ENCODE assay signal across 27 cellular contexts in the genomic region with DNA sequence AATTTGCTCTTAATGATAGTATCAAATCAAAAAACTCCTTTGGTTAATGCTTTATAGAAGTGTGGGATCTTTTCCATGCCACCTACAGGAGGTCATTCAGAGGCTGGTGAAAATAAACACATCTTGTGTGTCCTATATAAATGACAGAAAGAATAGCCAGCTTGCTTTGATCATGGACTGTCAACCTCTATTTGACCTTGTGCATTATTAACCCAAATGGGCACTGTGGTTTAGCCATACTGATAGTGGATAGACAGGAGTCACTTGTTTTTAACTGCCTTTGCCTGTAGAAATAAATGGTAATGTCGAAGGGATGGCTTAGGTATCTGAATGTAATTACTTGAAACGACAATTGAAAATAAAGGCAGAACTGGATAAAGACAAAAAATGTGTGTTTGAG.
"Had no signal": no experiment of that assay in that cellular context is flagged by ENCODE, and none has a peak within 500 bp of the region (broad histone marks: within the 10 kb centered on the region; RNA-seq: fewer than 3 reads in every experiment).

No MANE protein-coding gene starts in this region.

- H3K36me3 ChIP-seq: breast epithelium, pancreas had no signal

- H3K27ac Mint-ChIP-seq: activated CD4-positive, alpha-beta memory T cell treated with anti-CD3 and anti-CD28 coated beads, Interleukin-2, amount 10 ng/mL, durations not matched to agents 7 days and 5 days; activated CD4-positive, alpha-beta T cell treated with anti-CD3 and anti-CD28 coated beads, Interleukin-2, amount 10 ng/mL, durations not matched to agents 7 days and 5 days; activated T-cell treated with anti-CD3 and anti-CD28 coated beads, Interleukin-2, amount 50 U/mL, for 24 hours; activated T-helper 17 cell treated with anti-CD3 and anti-CD28 coated beads, Interleukin-2, amount 50 U/mL, for 72 hours; naive thymus-derived CD4-positive, alpha-beta T cell had no signal

- H3K9me3 ChIP-seq: breast epithelium, pancreas, psoas muscle, suprapubic skin, tibial artery had no signal

- H3K27me3 Mint-ChIP-seq: activated CD4-positive, alpha-beta memory T cell treated with anti-CD3 and anti-CD28 coated beads, Interleukin-2, amount 10 ng/mL, durations not matched to agents 7 days and 5 days; activated CD4-positive, alpha-beta T cell treated with anti-CD3 and anti-CD28 coated beads, Interleukin-2, amount 10 ng/mL, durations not matched to agents 7 days and 5 days; activated T-cell treated with anti-CD3 and anti-CD28 coated beads, Interleukin-2, amount 50 U/mL, for 24 hours; activated T-helper 17 cell treated with anti-CD3 and anti-CD28 coated beads, Interleukin-2, amount 50 U/mL, for 72 hours; naive thymus-derived CD4-positive, alpha-beta T cell had no signal

- H3K4me1 Mint-ChIP-seq: activated CD4-positive, alpha-beta memory T cell treated with anti-CD3 and anti-CD28 coated beads, Interleukin-2, amount 10 ng/mL, durations not matched to agents 7 days and 5 days; activated CD4-positive, alpha-beta T cell treated with anti-CD3 and anti-CD28 coated beads, Interleukin-2, amount 10 ng/mL, durations not matched to agents 7 days and 5 days had no signal

- H3K9me3 Mint-ChIP-seq: activated T-cell treated with anti-CD3 and anti-CD28 coated beads, Interleukin-2, amount 50 U/mL, for 24 hours; activated T-helper 17 cell treated with anti-CD3 and anti-CD28 coated beads, Interleukin-2, amount 50 U/mL, for 72 hours; neural crest cell had no signal

- H3K4me1 ChIP-seq: psoas muscle had no signal

- H3K27me3 ChIP-seq: breast epithelium, pancreas, suprapubic skin, tibial artery had no signal

- H3K4me3 Mint-ChIP-seq: activated CD4-positive, alpha-beta memory T cell treated with anti-CD3 and anti-CD28 coated beads, Interleukin-2, amount 10 ng/mL, durations not matched to agents 7 days and 5 days; activated CD4-positive, alpha-beta T cell treated with anti-CD3 and anti-CD28 coated beads, Interleukin-2, amount 10 ng/mL, durations not matched to agents 7 days and 5 days; activated T-cell treated with anti-CD3 and anti-CD28 coated beads, Interleukin-2, amount 50 U/mL, for 24 hours; activated T-helper 17 cell treated with anti-CD3 and anti-CD28 coated beads, Interleukin-2, amount 50 U/mL, for 72 hours; naive thymus-derived CD4-positive, alpha-beta T cell; neural crest cell had no signal

- DNase-seq: activated CD4-positive, alpha-beta memory T cell treated with anti-CD3 and anti-CD28 coated beads, Interleukin-2, amount 10 ng/mL, durations not matched to agents 7 days and 5 days; activated CD4-positive, alpha-beta T cell treated with anti-CD3 and anti-CD28 coated beads, Interleukin-2, amount 10 ng/mL, durations not matched to agents 7 days and 5 days; activated CD4-positive, CD25-positive, alpha-beta regulatory T cell treated with anti-CD3 and anti-CD28 coated beads, Interleukin-2, amount 50 U/mL, for 72 hours; activated CD8-positive, alpha-beta memory T cell treated with anti-CD3 and anti-CD28 coated beads, Interleukin-2, amount 50 U/mL, for 48 hours; activated gamma-delta T cell treated with Interleukin-2 at 50 U/mL for 16 hours; activated naive CD4-positive, alpha-beta T cell treated with anti-CD3 and anti-CD28 coated beads, Interleukin-2, amount 50 U/mL, for 16 hours; activated T-cell treated with anti-CD3 and anti-CD28 coated beads, Interleukin-2, amount 50 U/mL, for 24 hours; amygdala; central memory CD4-positive, alpha-beta T cell; foreskin fibroblast; head of caudate nucleus; hippocampal formation; left cardiac atrium; midbrain; naive thymus-derived CD4-positive, alpha-beta T cell; nucleus accumbens; pancreas; psoas muscle; stimulated activated CD4-positive, alpha-beta T cell treated with anti-CD3 and anti-CD28 coated beads, Interleukin-1b, Interleukin-23, amount 100 ng/mL, for 48 hours; stimulated activated naive CD4-positive, alpha-beta T cell; T-helper 9 cell; tibial artery had no signal

- ATAC-seq: activated T-helper 17 cell treated with anti-CD3 and anti-CD28 coated beads, Interleukin-2, amount 50 U/mL, for 72 hours; left cardiac atrium; naive thymus-derived CD4-positive, alpha-beta T cell; pancreas; psoas muscle had no signal

- H3K4me2 ChIP-seq: smooth muscle cell had no signal

- H3K27ac ChIP-seq: breast epithelium, pancreas, psoas muscle, suprapubic skin, tibial artery had no signal

- H3K4me3 ChIP-seq: breast epithelium, pancreas, psoas muscle, smooth muscle cell, suprapubic skin, tibial artery had no signal
